15 cellular contexts compared by ENCODE assay signal in the genomic region with DNA sequence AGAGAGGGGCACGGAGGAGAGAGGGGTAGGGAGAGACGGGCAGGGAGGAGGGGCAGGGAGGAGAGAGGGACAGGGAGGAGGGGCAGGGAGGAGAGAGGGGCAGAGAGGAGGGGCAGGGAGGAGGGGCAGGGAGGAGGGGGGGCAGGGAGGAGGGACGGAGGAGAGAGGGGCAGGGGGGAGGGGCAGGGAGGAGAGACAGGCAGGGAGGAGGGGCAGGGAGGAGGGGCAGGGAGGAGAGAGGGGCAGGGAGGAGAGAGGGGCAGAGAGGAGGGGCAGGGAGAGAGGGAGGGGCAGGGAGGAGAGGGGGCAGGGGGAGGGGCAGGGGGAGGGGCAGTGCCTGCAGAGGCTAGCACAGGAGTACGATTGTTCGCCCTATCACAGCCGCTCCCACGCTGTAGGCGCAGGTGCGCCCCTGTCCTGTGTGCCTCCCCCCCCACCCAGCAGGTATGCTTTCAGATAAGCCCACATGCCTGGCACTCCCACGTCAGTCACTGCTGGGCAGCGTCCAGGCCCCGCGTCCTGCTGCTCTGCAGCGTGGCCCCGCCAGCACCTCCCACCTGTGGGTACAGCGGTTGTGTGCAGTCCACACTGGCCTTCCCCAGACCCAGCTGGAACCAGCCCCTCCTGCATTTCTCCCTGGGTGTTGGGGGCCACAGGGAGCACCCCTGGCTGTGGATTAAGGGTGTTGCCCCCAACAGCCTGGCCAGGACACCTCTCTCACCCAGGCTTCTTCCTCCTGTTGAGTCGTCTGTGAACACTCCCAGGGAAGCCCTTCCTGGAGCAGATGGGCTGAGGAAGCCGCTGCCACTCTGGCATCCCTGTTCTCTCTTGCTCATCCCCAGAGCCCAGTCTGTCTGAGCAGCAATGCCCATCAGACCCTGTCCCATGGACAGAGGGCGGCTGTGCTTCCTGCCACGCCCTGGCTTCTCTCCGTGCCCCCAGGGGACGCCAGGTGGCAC. TPM values are rescaled to one million over a fixed set of nuclear protein-coding genes. Genes with fewer than 3 reads are reported as not detected.
DNase-seq lines count a peak whose midpoint lies in the region; ATAC-seq lines count a peak whose summit lies in the region.
"Had no signal": no experiment of that assay in that cellular context is flagged by ENCODE, and none has a peak within 500 bp of the region (broad histone marks: within the 10 kb centered on the region; RNA-seq: fewer than 3 reads in every experiment).

No MANE protein-coding gene starts in this region.

- intact Hi-C loops in head of caudate nucleus (cut with DNase I) = no loop called here

- H3K27ac Mint-ChIP-seq in activated naive CD8-positive, alpha-beta T cell treated with anti-CD3 and anti-CD28 coated beads, Interleukin-2, amount 50 U/mL, for 24 hours = no peak overlapping the region
- no peak overlapping the region for H3K27ac Mint-ChIP-seq in activated naive CD8-positive, alpha-beta T cell treated with anti-CD3 and anti-CD28 coated beads for 36 hours
- H3K27ac Mint-ChIP-seq: activated CD4-positive, alpha-beta memory T cell treated with anti-CD3 and anti-CD28 coated beads for 36 hours; T-helper 1 cell treated with Interleukin-12 subunit alpha and Interleukin-12 subunit beta and Interleukin-4 antibody, amounts not matched to agents 30 μg/mL and 1 μg/mL, for 36 hours had no signal

- peak; percentile 21 for ATAC-seq in activated naive CD8-positive, alpha-beta T cell treated with anti-CD3 and anti-CD28 coated beads, Interleukin-2, amount 50 U/mL, for 24 hours
- ATAC-seq in GM19351 (IDR thresholded peaks at IDR 0.05; ENCODE audit: unreplicated experiment) (no peak), GM19455 (IDR thresholded peaks at IDR 0.05; ENCODE audit: unreplicated experiment) (no peak)

- peaks cover 12% of the 10 kb centered on the region for H3K36me3 Mint-ChIP-seq in activated naive CD8-positive, alpha-beta T cell treated with anti-CD3 and anti-CD28 coated beads, Interleukin-2, amount 50 U/mL, for 24 hours (ENCODE audit: low read depth)
- peaks cover 16% of the 10 kb centered on the region for H3K36me3 Mint-ChIP-seq in activated naive CD8-positive, alpha-beta T cell treated with anti-CD3 and anti-CD28 coated beads for 36 hours

- H3K9me3 Mint-ChIP-seq in activated naive CD8-positive, alpha-beta T cell treated with anti-CD3 and anti-CD28 coated beads, Interleukin-2, amount 50 U/mL, for 24 hours = no peaks in the 10 kb centered on the region
- no peaks in the 10 kb centered on the region for H3K9me3 Mint-ChIP-seq in activated naive CD8-positive, alpha-beta T cell treated with anti-CD3 and anti-CD28 coated beads for 36 hours
- H3K9me3 Mint-ChIP-seq: activated CD4-positive, alpha-beta memory T cell treated with anti-CD3 and anti-CD28 coated beads for 36 hours; T-helper 1 cell treated with Interleukin-12 subunit alpha and Interleukin-12 subunit beta and Interleukin-4 antibody, amounts not matched to agents 30 μg/mL and 1 μg/mL, for 36 hours had no signal

- no peaks in the 10 kb centered on the region for H3K4me1 Mint-ChIP-seq in activated naive CD8-positive, alpha-beta T cell treated with anti-CD3 and anti-CD28 coated beads, Interleukin-2, amount 50 U/mL, for 24 hours
- no peaks in the 10 kb centered on the region for H3K4me1 Mint-ChIP-seq in activated naive CD8-positive, alpha-beta T cell treated with anti-CD3 and anti-CD28 coated beads for 36 hours

- no peaks in the 10 kb centered on the region for H3K27me3 Mint-ChIP-seq in activated naive CD8-positive, alpha-beta T cell treated with anti-CD3 and anti-CD28 coated beads, Interleukin-2, amount 50 U/mL, for 24 hours
- no peaks in the 10 kb centered on the region for H3K27me3 Mint-ChIP-seq in activated naive CD8-positive, alpha-beta T cell treated with anti-CD3 and anti-CD28 coated beads for 36 hours
- H3K27me3 Mint-ChIP-seq: activated CD4-positive, alpha-beta memory T cell treated with anti-CD3 and anti-CD28 coated beads for 36 hours had no signal

- H3K4me3 Mint-ChIP-seq in activated naive CD8-positive, alpha-beta T cell treated with anti-CD3 and anti-CD28 coated beads, Interleukin-2, amount 50 U/mL, for 24 hours = no peak overlapping the region
- H3K4me3 Mint-ChIP-seq in activated naive CD8-positive, alpha-beta T cell treated with anti-CD3 and anti-CD28 coated beads for 36 hours = no peak overlapping the region
- H3K4me3 Mint-ChIP-seq: activated CD4-positive, alpha-beta memory T cell treated with anti-CD3 and anti-CD28 coated beads for 36 hours; T-helper 1 cell treated with Interleukin-12 subunit alpha and Interleukin-12 subunit beta and Interleukin-4 antibody, amounts not matched to agents 30 μg/mL and 1 μg/mL, for 36 hours had no signal

- no peak for DNase-seq in activated naive CD8-positive, alpha-beta T cell treated with anti-CD3 and anti-CD28 coated beads, Interleukin-2, amount 50 U/mL, for 24 hours
- no peak for DNase-seq in activated naive CD8-positive, alpha-beta T cell treated with anti-CD3 and anti-CD28 coated beads for 36 hours
- DNase-seq in NCI-H774 (lab: John Stamatoyannopoulos, UW) (peak; percentile 44), head of caudate nucleus (peak in 33 of 42 donors; percentile 41 to 91 (median 73)), superior temporal gyrus (ENCODE audit: extremely low spot score) (peak; percentile 48), NCI-H2081 (lab: John Stamatoyannopoulos, UW) (no peak)
- DNase-seq: activated CD4-positive, alpha-beta memory T cell treated with anti-CD3 and anti-CD28 coated beads for 36 hours; activated gamma-delta T cell treated with Interleukin-2 at 50 U/mL for 16 hours; dermis blood vessel endothelial cell; mesendoderm; trophoblast cell had no signal

RNA-seq across cellular contexts. Expression of a gene that starts 10.8 kb away (rescaled TPM):
- total RNA-seq in activated naive CD8-positive, alpha-beta T cell treated with anti-CD3 and anti-CD28 coated beads for 36 hours = not detected
- total RNA-seq: activated CD4-positive, alpha-beta memory T cell treated with anti-CD3 and anti-CD28 coated beads for 36 hours; dermis blood vessel endothelial cell; LHCN-M2 had no signal

Comparison
In these comparisons a context has a peak if more than half of its experiments do, and no peak if none do; other contexts are left out.
1. DNase-seq: peak in NCI-H774 (single experiment), head of caudate nucleus (33 of 42) and superior temporal gyrus (single experiment); none in activated naive CD8-positive, alpha-beta T cell treated with anti-CD3 and anti-CD28 coated beads, Interleukin-2, amount 50 U/mL, for 24 hours (single experiment), activated naive CD8-positive, alpha-beta T cell treated with anti-CD3 and anti-CD28 coated beads for 36 hours (single experiment) and NCI-H2081 (0 of 2).